In the genomic region with DNA sequence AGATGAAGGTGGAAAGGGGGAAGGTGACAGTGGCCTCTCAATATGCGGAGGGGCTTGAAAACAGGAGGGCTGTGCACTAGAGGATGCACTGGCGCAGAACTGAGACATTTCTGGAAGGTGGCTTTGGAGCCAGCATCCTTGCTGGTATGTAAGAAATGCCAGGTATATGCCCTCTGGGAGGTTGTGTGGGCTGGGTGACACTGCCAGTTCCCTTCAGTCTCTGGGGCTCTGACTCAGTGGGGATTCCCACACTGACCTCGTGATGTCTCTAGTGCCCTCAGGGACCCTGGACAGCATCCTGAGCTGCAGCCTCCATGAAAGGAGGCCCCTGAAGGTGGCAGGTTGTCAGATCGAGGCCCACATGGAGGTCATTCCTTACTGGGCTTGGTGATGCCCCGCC, we compare ENCODE assay signal across 20 cellular contexts.
A peak's percentile ranks its signal among the peaks of the same experiment; 100 is the strongest.
DNase-seq lines count a peak whose midpoint lies in the region; ATAC-seq and TF ChIP-seq lines count a peak whose summit lies in the region.
"Had no signal": no experiment of that assay in that cellular context is flagged by ENCODE, and none has a peak within 500 bp of the region (broad histone marks: within the 10 kb centered on the region; RNA-seq: fewer than 3 reads in every experiment).

No MANE protein-coding gene starts in this region.

- peaks cover 15 to 32% (median 19%) of the 10 kb centered on the region in 11 experiments for H3K9me3 ChIP-seq in BLaER1 treated with 17β-estradiol and CSF1 and Interleukin-3, amounts not matched to agents 10 nM and 100 nM (replicated peaks in 1 of 11)
- H3K9me3 ChIP-seq in GM23248 (ENCODE audit: low read depth): no peaks in the 10 kb centered on the region
- H3K9me3 ChIP-seq: HAP-1, SK-N-SH had no signal

- no peaks in the 10 kb centered on the region for H3F3A ChIP-seq in GM23248 (ENCODE audit: insufficient read depth)

- peak; percentile 43 for ATAC-seq in activated T-helper 17 cell treated with anti-CD3 and anti-CD28 coated beads, Interleukin-2, amount 50 U/mL, for 72 hours (replicated peaks)
- no peak for ATAC-seq in HG02588 (IDR thresholded peaks at IDR 0.05; ENCODE audit: unreplicated experiment)

- H4K20me1 ChIP-seq in BLaER1 treated with 17β-estradiol and CSF1 and Interleukin-3, amounts not matched to agents 10 nM and 100 nM: peaks cover 27 to 58% (median 46%) of the 10 kb centered on the region in 11 experiments; a peak in 19 of 22 replicates
- H4K20me1 ChIP-seq in GM23248 (ENCODE audit: insufficient read depth): peaks cover 16% of the 10 kb centered on the region; the same call in 1 of the 2 replicates

- no peak overlapping the region for H3K27ac Mint-ChIP-seq in activated T-helper 17 cell treated with anti-CD3 and anti-CD28 coated beads, Interleukin-2, amount 50 U/mL, for 72 hours
- H3K27ac Mint-ChIP-seq in progenitor cell of endocrine pancreas: no peak overlapping the region

- 88 to 91% methylated on average over 5 of the region's 5 CpGs for WGBS in GM23248 (ENCODE audit: low coverage in 1 of 2, low lambda C conversion rate in 2 of 2, missing lambda C conversion rate in 2 of 2), 2 experiments

- no peak overlapping the region for H2AFZ ChIP-seq in GM23248

- no peak overlapping the region for H3K4me3 Mint-ChIP-seq in activated T-helper 17 cell treated with anti-CD3 and anti-CD28 coated beads, Interleukin-2, amount 50 U/mL, for 72 hours
- H3K4me3 Mint-ChIP-seq in progenitor cell of endocrine pancreas (ENCODE audit: low read depth): no peak overlapping the region

- peak overlapping the region in 9 of 11 experiments; percentile 6 to 77 (median 41); a peak in 14 of 22 replicates for H3K4me2 ChIP-seq in BLaER1 treated with 17β-estradiol and CSF1 and Interleukin-3, amounts not matched to agents 10 nM and 100 nM
- no peak overlapping the region for H3K4me2 ChIP-seq in GM23248 (ENCODE audit: unreplicated experiment)
- H3K4me2 ChIP-seq: SK-N-SH had no signal

- H3K27ac ChIP-seq in BLaER1 treated with 17β-estradiol and CSF1 and Interleukin-3, amounts not matched to agents 10 nM and 100 nM: peak overlapping the region in 9 of 11 experiments; percentile 17 to 71 (median 58); a peak in 15 of 22 replicates
- H3K27ac ChIP-seq in GM23248: no peak overlapping the region

- peak overlapping the region in 3 of 10 experiments; percentile 2 to 36 (median 27); a peak in 2 of 20 replicates for H3K4me3 ChIP-seq in BLaER1 treated with 17β-estradiol and CSF1 and Interleukin-3, amounts not matched to agents 10 nM and 100 nM
- no peak overlapping the region for H3K4me3 ChIP-seq in GM23248
- H3K4me3 ChIP-seq: HAP-1 had no signal

- peaks cover 42 to 86% (median 76%) of the 10 kb centered on the region in 10 experiments for H3K4me1 ChIP-seq in BLaER1 treated with 17β-estradiol and CSF1 and Interleukin-3, amounts not matched to agents 10 nM and 100 nM
- peaks cover 10% of the 10 kb centered on the region for H3K4me1 ChIP-seq in GM23248 (ENCODE audit: insufficient read depth)

- H3K9me2 ChIP-seq in GM23248 (ENCODE audit: insufficient read depth): no peaks in the 10 kb centered on the region
- H3K9me2 ChIP-seq: SK-N-SH had no signal

- peaks cover 28% of the 10 kb centered on the region for H3K27me3 Mint-ChIP-seq in activated T-helper 17 cell treated with anti-CD3 and anti-CD28 coated beads, Interleukin-2, amount 50 U/mL, for 72 hours
- no peaks in the 10 kb centered on the region for H3K27me3 Mint-ChIP-seq in progenitor cell of endocrine pancreas

- DNase-seq in GM23248: peak; percentile 39
- peak; percentile 31 for DNase-seq in glomerular visceral epithelial cell (ENCODE audit: extremely low spot score)
- DNase-seq in NCI-H526 (lab: John Stamatoyannopoulos, UW): no peak
- no peak for DNase-seq in progenitor cell of endocrine pancreas (ENCODE audit: low spot score, unreplicated experiment)
- no peak for DNase-seq in cortex of kidney (lab: John Stamatoyannopoulos, UW)
- DNase-seq: ACHN, AML-193, COR-L47, DMS153, KG1, NCI-H1092, NCI-H146, NCI-H2081, NCI-H510A, SHP77, SK-N-SH had no signal

- peaks cover 0 to 4% (median 0%) of the 10 kb centered on the region in 11 experiments; a peak in 4 of 22 replicates for H3K27me3 ChIP-seq in BLaER1 treated with 17β-estradiol and CSF1 and Interleukin-3, amounts not matched to agents 10 nM and 100 nM
- no peaks in the 10 kb centered on the region for H3K27me3 ChIP-seq in GM23248 (replicated peaks; ENCODE audit: insufficient read depth)

- H3K36me3 Mint-ChIP-seq in activated T-helper 17 cell treated with anti-CD3 and anti-CD28 coated beads, Interleukin-2, amount 50 U/mL, for 72 hours (ENCODE audit: low read depth): no peaks in the 10 kb centered on the region
- peaks cover 4% of the 10 kb centered on the region for H3K36me3 Mint-ChIP-seq in progenitor cell of endocrine pancreas (ENCODE audit: insufficient read depth)

- no peak for TF ChIP-seq CTCF in progenitor cell of endocrine pancreas (IDR thresholded peaks at IDR 0.05; ENCODE audit: unreplicated experiment)

- H3K9ac ChIP-seq in BLaER1 treated with 17β-estradiol and CSF1 and Interleukin-3, amounts not matched to agents 10 nM and 100 nM: peak overlapping the region in 4 of 11 experiments; percentile 15 to 29 (median 18); a peak in 5 of 22 replicates
- no peak overlapping the region for H3K9ac ChIP-seq in GM23248
- H3K9ac ChIP-seq: SK-N-SH had no signal

- H3K4me1 Mint-ChIP-seq in activated T-helper 17 cell treated with anti-CD3 and anti-CD28 coated beads, Interleukin-2, amount 50 U/mL, for 72 hours: no peaks in the 10 kb centered on the region
- peaks cover 17% of the 10 kb centered on the region for H3K4me1 Mint-ChIP-seq in progenitor cell of endocrine pancreas (ENCODE audit: low read depth)

- no peaks in the 10 kb centered on the region for H3K9me3 Mint-ChIP-seq in activated T-helper 17 cell treated with anti-CD3 and anti-CD28 coated beads, Interleukin-2, amount 50 U/mL, for 72 hours
- H3K9me3 Mint-ChIP-seq in progenitor cell of endocrine pancreas (ENCODE audit: low read depth): no peaks in the 10 kb centered on the region

- H3K79me2 ChIP-seq in GM23248 (ENCODE audit: insufficient read depth): peaks cover 89% of the 10 kb centered on the region

- peaks cover 0 to 15% (median 10%) of the 10 kb centered on the region in 11 experiments; a peak in 11 of 22 replicates for H3K36me3 ChIP-seq in BLaER1 treated with 17β-estradiol and CSF1 and Interleukin-3, amounts not matched to agents 10 nM and 100 nM
- H3K36me3 ChIP-seq in GM23248 (ENCODE audit: low read depth): 0 out of 2 replicates have a peak, but pooled peaks cover 7% of the 10 kb centered on the region
- H3K36me3 ChIP-seq: HAP-1 had no signal

- in situ Hi-C loops in GM23248 (cut with MboI): no loop called here

Comparison
In these comparisons a context has a peak if more than half of its experiments do, and no peak if none do; other contexts are left out.
1. DNase-seq: peak in GM23248 (single experiment) and glomerular visceral epithelial cell (single experiment); none in NCI-H526 (0 of 2), progenitor cell of endocrine pancreas (single experiment) and cortex of kidney (single experiment).